In genomic region chr12:104108755-104109445, GRCh38 we compare ENCODE assay signal across 8 cellular contexts. TPM values are rescaled to one million over a fixed set of nuclear protein-coding genes. Genes with fewer than 3 reads are reported as not detected.
DNase-seq lines count a peak whose midpoint lies in the region; ATAC-seq, FAIRE-seq and TF ChIP-seq lines count a peak whose summit lies in the region.

No MANE protein-coding gene starts in this region.

- H3K36me3 ChIP-seq in OCI-LY3 (replicated peaks; ENCODE audit: low read depth, low read length), result no peaks in the 10 kb centered on the region

- peak; percentile 97 for FAIRE-seq in GM12892 (lab: Jason Lieb, UNC)

- H3K27ac ChIP-seq in OCI-LY3 (ENCODE audit: low read length) (no peak overlapping the region), epithelial cell of prostate (no peak overlapping the region)

- TF ChIP-seq POLR2A in GM12892 (IDR thresholded peaks at IDR 0.05; ENCODE audit: low read depth, low read length), result no peak

- H2AFZ ChIP-seq in OCI-LY3 (ENCODE audit: low read depth, low read length), result no peak overlapping the region

- no peaks in the 10 kb centered on the region for H3K4me1 ChIP-seq in OCI-LY3 (ENCODE audit: low read length)

- DNase-seq in GM12892 (ENCODE audit: insufficient read length) (peak; percentile 25), KBM-7 (peak; percentile 81), activated T-cell treated with anti-CD3 and anti-CD28 coated beads for 1 hour (ENCODE audit: low read depth) (peak; percentile 84), epithelial cell of prostate (ENCODE audit: low read depth, low spot score) (peak; percentile 29), myocyte (ENCODE audit: low read depth) (peak; percentile 87)
- peak; percentile 66 to 84 for DNase-seq in stimulated activated CD8-positive, alpha-beta memory T cell treated with anti-CD3 and anti-CD28 coated beads, Interleukin-7, amount 100 ng/mL, for 1 hour (ENCODE audit: low read depth in 2 of 2)

- TF ChIP-seq CTCF in OCI-LY3 (IDR thresholded peaks at IDR 0.05; ENCODE audit: low read depth, low read length), result peak; percentile 95

- in situ Hi-C loops in KBM-7 (cut with MboI; ENCODE audit: low pct_unique_long_range_greater_than_20kb, low sequenced_read_pairs), result loop anchor here (25.0 kb wide), 1 partner anchor 222 kb away; no protein-coding TSS in a partner anchor

- H3K4me3 ChIP-seq in OCI-LY3 (ENCODE audit: low read length), result no peak overlapping the region

- no peaks in the 10 kb centered on the region for H3K9me3 ChIP-seq in OCI-LY3 (ENCODE audit: insufficient read depth, low read length)

- no peak overlapping the region for H3K9ac ChIP-seq in OCI-LY3 (ENCODE audit: low read length)

- no peaks in the 10 kb centered on the region for H3K79me2 ChIP-seq in OCI-LY3 (ENCODE audit: low read length)

- no peaks in the 10 kb centered on the region for H4K20me1 ChIP-seq in OCI-LY3 (ENCODE audit: insufficient read depth, low read length)

- H3K27me3 ChIP-seq in OCI-LY3 (ENCODE audit: low read depth, low read length), result no peaks in the 10 kb centered on the region

- H3K4me2 ChIP-seq in OCI-LY3 (ENCODE audit: low read length), result no peak overlapping the region

- ATAC-seq in GM19463 (IDR thresholded peaks at IDR 0.05; ENCODE audit: unreplicated experiment), result no peak

RNA-seq across cellular contexts. Expression of gene NFYB, which starts 29.1 kb away (rescaled TPM):
- polyA plus RNA-seq in GM12892 (2012; ENCODE audit: missing spikeins), result 38.7 TPM
- 12.8 and 33.2 TPM in 2 replicates for total RNA-seq in myocyte
- polyA plus RNA-seq in myocyte (2012), result 14.2 TPM

RNA-seq across cellular contexts. Expression of gene HCFC2, which starts 44.6 kb away (rescaled TPM):
- polyA plus RNA-seq in GM12892 (2012; ENCODE audit: missing spikeins), result 7.4 TPM
- 25.3 and 29.0 TPM in 2 replicates for total RNA-seq in myocyte
- polyA plus RNA-seq in myocyte (2012), result 10.6 TPM

RNA-seq across cellular contexts. Expression of gene GLT8D2, which starts 58.9 kb away (rescaled TPM):
- polyA plus RNA-seq in GM12892 (2012; ENCODE audit: missing spikeins), result 1.2 TPM
- 17.6 and 17.9 TPM in 2 replicates for total RNA-seq in myocyte
- polyA plus RNA-seq in myocyte (2012), result 18.9 TPM

Comparison
In these comparisons a context has a peak if more than half of its experiments do, and no peak if none do; other contexts are left out.
1. DNase-seq: peak in every context shown above with its lines; median percentile 87 in myocyte; 84 in activated T-cell treated with anti-CD3 and anti-CD28 coated beads for 1 hour; 81 in KBM-7; 75 in stimulated activated CD8-positive, alpha-beta memory T cell treated with anti-CD3 and anti-CD28 coated beads, Interleukin-7, amount 100 ng/mL, for 1 hour; 29 in epithelial cell of prostate; 25 in GM12892.